In genomic region chr4:124713213-124713592, GRCh38 we compare ENCODE assay signal across 8 cellular contexts. TPM values are rescaled to one million over a fixed set of nuclear protein-coding genes. Genes with fewer than 3 reads are reported as not detected.
A peak's percentile ranks its signal among the peaks of the same experiment; 100 is the strongest.
DNase-seq lines count a peak whose midpoint lies in the region; ATAC-seq, FAIRE-seq and TF ChIP-seq lines count a peak whose summit lies in the region.

No MANE protein-coding gene starts in this region.

- H3K27ac ChIP-seq in OCI-LY1 (ENCODE audit: low read depth, low read length, poor library complexity, severe bottlenecking) (no peak overlapping the region), astrocyte (ENCODE audit: low read depth, low read length) (peak overlapping the region; percentile 100), hepatocyte (peak overlapping the region; percentile 100)

- H3K9ac ChIP-seq in OCI-LY1 (ENCODE audit: low read length) (peak overlapping the region; percentile 38; the same call in 1 of the 2 replicates), astrocyte (ENCODE audit: low read length) (peak overlapping the region; percentile 100)

- H2AFZ ChIP-seq in OCI-LY1 (ENCODE audit: low read length) (peak overlapping the region; percentile 38; the same call in 1 of the 2 replicates), astrocyte (ENCODE audit: low read depth, low read length) (peak overlapping the region; percentile 97), hepatocyte (peak overlapping the region; percentile 91)

- peak overlapping the region; percentile 100 for H3K27ac Mint-ChIP-seq in astrocyte (ENCODE audit: unreplicated experiment)

- H3K4me3 ChIP-seq in OCI-LY1 (ENCODE audit: low read depth, low read length, poor library complexity, severe bottlenecking) (peak overlapping the region; percentile 81), astrocyte (ENCODE audit: insufficient read depth, low read depth, low read length) (peak overlapping the region; percentile 84), hepatocyte (peak overlapping the region; percentile 70)

- H3K9me2 ChIP-seq in OCI-LY1 (ENCODE audit: low read depth, low read length) (no peaks in the 10 kb centered on the region), hepatocyte (replicated peaks; ENCODE audit: insufficient read depth) (no peaks in the 10 kb centered on the region)

- H3K4me1 Mint-ChIP-seq in astrocyte (ENCODE audit: low read depth, unreplicated experiment) = peaks cover 21% of the 10 kb centered on the region

- H3K4me1 ChIP-seq in OCI-LY1 (ENCODE audit: insufficient read depth, low read length, severe bottlenecking) (peaks cover 19% of the 10 kb centered on the region), astrocyte (ENCODE audit: insufficient read depth, low read length) (peaks cover 19% of the 10 kb centered on the region), hepatocyte (ENCODE audit: insufficient read depth) (peaks cover 14% of the 10 kb centered on the region)

- 1% methylated on average over 11 of the region's 11 CpGs for WGBS in hepatocyte (ENCODE audit: low lambda C conversion rate, missing lambda C conversion rate)

- peak overlapping the region; percentile 91 for H3K4me3 Mint-ChIP-seq in astrocyte (ENCODE audit: unreplicated experiment)

- H3K9me3 ChIP-seq in OCI-LY1 (ENCODE audit: low read length) (no peaks in the 10 kb centered on the region), astrocyte (ENCODE audit: insufficient read depth, low read depth, low read length) (no peaks in the 10 kb centered on the region), hepatocyte (ENCODE audit: low read depth) (no peaks in the 10 kb centered on the region)

- intact Hi-C loops in posterior cingulate gyrus (cut with DNase I) = no loop called here

- peak overlapping the region; percentile 52 for H3K4me2 ChIP-seq in OCI-LY1 (ENCODE audit: low read length)
- H3K4me2 ChIP-seq in astrocyte (ENCODE audit: low read length) = peak overlapping the region; percentile 99
- peak overlapping the region; percentile 80 for H3K4me2 ChIP-seq in hepatocyte

- H4K20me1 ChIP-seq in OCI-LY1 (ENCODE audit: insufficient read depth, low read length) = no peaks in the 10 kb centered on the region
- H4K20me1 ChIP-seq in astrocyte (ENCODE audit: insufficient read depth, low read length) = peaks cover 33% of the 10 kb centered on the region
- H4K20me1 ChIP-seq in hepatocyte (ENCODE audit: insufficient read depth, poor library complexity, severe bottlenecking) = peaks cover 28% of the 10 kb centered on the region

- no peaks in the 10 kb centered on the region for H3K36me3 ChIP-seq in OCI-LY1 (ENCODE audit: insufficient read depth, low read length)
- H3K36me3 ChIP-seq in astrocyte (ENCODE audit: insufficient read depth, low read length) = no peaks in the 10 kb centered on the region
- H3K36me3 ChIP-seq in hepatocyte (replicated peaks; ENCODE audit: insufficient read depth, low read depth) = no peaks in the 10 kb centered on the region

- DNase-seq in DMS 273 treated with DMSO at 0.1 percent for 48 hours (lab: John Stamatoyannopoulos, UW) (peak; percentile 20), astrocyte (ENCODE audit: low read depth) (peak; percentile 73), hepatocyte (ENCODE audit: low spot score) (peak; percentile 84), posterior cingulate gyrus (peak; percentile 53 to 96 (median 70)), NK-92 (lab: John Stamatoyannopoulos, UW; ENCODE audit: unreplicated experiment) (no peak)

- H3K79me2 ChIP-seq in OCI-LY1 (ENCODE audit: insufficient read depth, low read length) = no peaks in the 10 kb centered on the region
- H3K79me2 ChIP-seq in astrocyte (ENCODE audit: insufficient read depth, low read length) = peaks cover 37% of the 10 kb centered on the region
- peaks cover 35% of the 10 kb centered on the region for H3K79me2 ChIP-seq in hepatocyte

- TF ChIP-seq CTCF in OCI-LY1 (IDR thresholded peaks at IDR 0.05; ENCODE audit: low read length) = 0 out of 2 replicates have a peak, but pooled peaks have one; percentile 17
- peak; percentile 44 for TF ChIP-seq CTCF in astrocyte (IDR thresholded peaks at IDR 0.05; ENCODE audit: insufficient read depth, low read depth, low read length)
- TF ChIP-seq CTCF in hepatocyte (IDR thresholded peaks at IDR 0.05; ENCODE audit: poor library complexity) = peak; percentile 43

- H3F3A ChIP-seq in OCI-LY1 (ENCODE audit: insufficient read depth, low read length) = no peaks in the 10 kb centered on the region

- peak; percentile 50 for ATAC-seq in GM19395 (IDR thresholded peaks at IDR 0.05; ENCODE audit: unreplicated experiment)
- ATAC-seq in HG03469 (IDR thresholded peaks at IDR 0.05; ENCODE audit: unreplicated experiment) = peak; percentile 26

- H3K27me3 Mint-ChIP-seq in astrocyte (ENCODE audit: low read depth, unreplicated experiment) = no peaks in the 10 kb centered on the region

- no peaks in the 10 kb centered on the region for H3K27me3 ChIP-seq in OCI-LY1 (ENCODE audit: insufficient read depth, low read length)
- H3K27me3 ChIP-seq in astrocyte (ENCODE audit: insufficient read depth, low read length) = no peaks in the 10 kb centered on the region
- H3K27me3 ChIP-seq in hepatocyte = no peaks in the 10 kb centered on the region

- no peaks in the 10 kb centered on the region for H3K9me3 Mint-ChIP-seq in astrocyte (ENCODE audit: unreplicated experiment)

- no peaks in the 10 kb centered on the region for H3K36me3 Mint-ChIP-seq in astrocyte (ENCODE audit: low read depth, unreplicated experiment)

- no peak for FAIRE-seq in astrocyte (lab: Jason Lieb, UNC)

RNA-seq across cellular contexts. Expression of gene ANKRD50, which starts 0.7 kb away (rescaled TPM):
- total RNA-seq in astrocyte = 25.0 and 29.4 TPM in 2 replicates
- total RNA-seq in hepatocyte = 33.7 and 37.4 TPM in 2 replicates
- polyA plus RNA-seq in hepatocyte = 6.7 and 7.3 TPM in 2 replicates

Comparison
In these comparisons a context has a peak if more than half of its experiments do, and no peak if none do; other contexts are left out.
1. H2AFZ ChIP-seq: peak in every context shown above with its lines; median percentile 97 in astrocyte; 91 in hepatocyte; 38 in OCI-LY1.